In the genomic region with DNA sequence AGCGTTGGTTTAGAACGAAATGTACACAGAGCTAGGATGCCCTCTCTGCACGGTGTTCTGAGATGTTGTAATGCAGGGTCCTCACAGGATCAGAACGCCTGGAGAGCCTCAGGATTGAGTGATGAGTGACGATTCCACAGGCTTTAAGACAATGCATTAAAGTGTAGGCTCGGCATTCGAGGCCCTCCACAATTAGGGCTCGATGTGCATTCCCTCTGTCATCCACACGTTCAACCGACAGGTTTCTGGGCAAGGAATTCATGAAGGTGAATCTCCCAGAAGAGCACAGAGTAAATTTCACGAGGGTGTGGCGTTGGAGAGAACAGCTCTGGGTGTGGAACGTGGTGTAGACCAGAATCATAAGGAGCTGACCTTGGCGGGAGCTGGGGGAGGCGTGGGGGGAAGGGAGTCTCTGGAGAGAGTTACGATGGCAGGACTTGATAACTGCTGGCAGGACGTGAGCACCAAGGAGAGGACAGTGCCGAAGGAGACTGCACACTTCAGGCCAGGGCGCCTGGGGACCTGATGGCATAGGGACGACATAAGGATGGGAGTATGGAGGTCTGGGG, we compare ENCODE assay signal across 2 cellular contexts.
A peak's percentile ranks its signal among the peaks of the same experiment; 100 is the strongest.
TF ChIP-seq lines count a peak whose summit lies in the region.

No MANE protein-coding gene starts in this region.

TF ChIP-seq in IMR-90, 13 proteins besides CTCF, POLR2A, EP300 and RAD21:
- TF ChIP-seq RCOR1 (IDR thresholded peaks at IDR 0.05; ENCODE audit: insufficient replicate concordance, low read length) (no peak), FOS (IDR thresholded peaks at IDR 0.05; ENCODE audit: low read depth, low read length) (no peak), CHD1 (IDR thresholded peaks at IDR 0.05; ENCODE audit: low read depth, low read length) (no peak), MAFK (IDR thresholded peaks at IDR 0.05; ENCODE audit: low read depth, low read length) (no peak), RFX5 (IDR thresholded peaks at IDR 0.05; ENCODE audit: low read depth, low read length) (no peak), CEBPB (IDR thresholded peaks at IDR 0.05; ENCODE audit: low read depth, low read length) (no peak), MAZ (IDR thresholded peaks at IDR 0.05; ENCODE audit: borderline replicate concordance, low read depth, low read length) (no peak), SMC3 (IDR thresholded peaks at IDR 0.05; ENCODE audit: low read depth, low read length) (no peak)
- TF ChIP-seq, protein P1, sequence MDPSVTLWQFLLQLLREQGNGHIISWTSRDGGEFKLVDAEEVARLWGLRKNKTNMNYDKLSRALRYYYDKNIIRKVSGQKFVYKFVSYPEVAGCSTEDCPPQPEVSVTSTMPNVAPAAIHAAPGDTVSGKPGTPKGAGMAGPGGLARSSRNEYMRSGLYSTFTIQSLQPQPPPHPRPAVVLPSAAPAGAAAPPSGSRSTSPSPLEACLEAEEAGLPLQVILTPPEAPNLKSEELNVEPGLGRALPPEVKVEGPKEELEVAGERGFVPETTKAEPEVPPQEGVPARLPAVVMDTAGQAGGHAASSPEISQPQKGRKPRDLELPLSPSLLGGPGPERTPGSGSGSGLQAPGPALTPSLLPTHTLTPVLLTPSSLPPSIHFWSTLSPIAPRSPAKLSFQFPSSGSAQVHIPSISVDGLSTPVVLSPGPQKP (IDR thresholded peaks at IDR 0.05; ENCODE audit: borderline replicate concordance, low read depth, low read length): no peak

TF ChIP-seq in K562, 482 proteins besides CTCF, POLR2A, EP300 and RAD21 (continues in another document):
- TF ChIP-seq NR2C1 (IDR thresholded peaks at IDR 0.05): peak; percentile 32; the same call in 1 of the 2 replicates
- TF ChIP-seq NR2C1 (tag; IDR thresholded peaks at IDR 0.05): no peak
- TF ChIP-seq OTX1 (CRISPR knock-in tag; IDR thresholded peaks at IDR 0.05): 0 out of 2 replicates have a peak, but pooled peaks have one; percentile 50
- no peak for TF ChIP-seq IFI16 (CRISPR knock-in tag; IDR thresholded peaks at IDR 0.05)
- peak; percentile 8 for TF ChIP-seq RBM25 (IDR thresholded peaks at IDR 0.05; ENCODE audit: low read depth, low read length, severe bottlenecking)
- TF ChIP-seq TCF7 (IDR thresholded peaks at IDR 0.05; ENCODE audit: borderline replicate concordance): no peak
- TF ChIP-seq, protein P2, sequence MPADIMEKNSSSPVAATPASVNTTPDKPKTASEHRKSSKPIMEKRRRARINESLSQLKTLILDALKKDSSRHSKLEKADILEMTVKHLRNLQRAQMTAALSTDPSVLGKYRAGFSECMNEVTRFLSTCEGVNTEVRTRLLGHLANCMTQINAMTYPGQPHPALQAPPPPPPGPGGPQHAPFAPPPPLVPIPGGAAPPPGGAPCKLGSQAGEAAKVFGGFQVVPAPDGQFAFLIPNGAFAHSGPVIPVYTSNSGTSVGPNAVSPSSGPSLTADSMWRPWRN (IDR thresholded peaks at IDR 0.05; ENCODE audit: low read depth): peak; percentile 45; the same call in 1 of the 2 replicates
- TF ChIP-seq YBX1 (IDR thresholded peaks at IDR 0.05): no peak
- TF ChIP-seq ZKSCAN8 (CRISPR knock-in tag; IDR thresholded peaks at IDR 0.05): no peak
- TF ChIP-seq, protein P3, sequence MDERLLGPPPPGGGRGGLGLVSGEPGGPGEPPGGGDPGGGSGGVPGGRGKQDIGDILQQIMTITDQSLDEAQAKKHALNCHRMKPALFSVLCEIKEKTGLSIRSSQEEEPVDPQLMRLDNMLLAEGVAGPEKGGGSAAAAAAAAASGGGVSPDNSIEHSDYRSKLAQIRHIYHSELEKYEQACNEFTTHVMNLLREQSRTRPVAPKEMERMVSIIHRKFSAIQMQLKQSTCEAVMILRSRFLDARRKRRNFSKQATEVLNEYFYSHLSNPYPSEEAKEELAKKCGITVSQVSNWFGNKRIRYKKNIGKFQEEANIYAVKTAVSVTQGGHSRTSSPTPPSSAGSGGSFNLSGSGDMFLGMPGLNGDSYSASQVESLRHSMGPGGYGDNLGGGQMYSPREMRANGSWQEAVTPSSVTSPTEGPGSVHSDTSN (CRISPR knock-in tag; IDR thresholded peaks at IDR 0.05; ENCODE audit: low read depth): no peak
- TF ChIP-seq, protein P3 (tag; conservative IDR thresholded peaks at IDR 0.05; ENCODE audit: low read depth): 0 out of 2 replicates have a peak, but pooled peaks have one; percentile 8
- peak; percentile 51; the same call in 1 of the 2 replicates for TF ChIP-seq HDAC2 (IDR thresholded peaks at IDR 0.05)
- peak; percentile 83; the same call in 1 of the 2 replicates for TF ChIP-seq LEF1 (IDR thresholded peaks at IDR 0.05)
- TF ChIP-seq, protein P4, sequence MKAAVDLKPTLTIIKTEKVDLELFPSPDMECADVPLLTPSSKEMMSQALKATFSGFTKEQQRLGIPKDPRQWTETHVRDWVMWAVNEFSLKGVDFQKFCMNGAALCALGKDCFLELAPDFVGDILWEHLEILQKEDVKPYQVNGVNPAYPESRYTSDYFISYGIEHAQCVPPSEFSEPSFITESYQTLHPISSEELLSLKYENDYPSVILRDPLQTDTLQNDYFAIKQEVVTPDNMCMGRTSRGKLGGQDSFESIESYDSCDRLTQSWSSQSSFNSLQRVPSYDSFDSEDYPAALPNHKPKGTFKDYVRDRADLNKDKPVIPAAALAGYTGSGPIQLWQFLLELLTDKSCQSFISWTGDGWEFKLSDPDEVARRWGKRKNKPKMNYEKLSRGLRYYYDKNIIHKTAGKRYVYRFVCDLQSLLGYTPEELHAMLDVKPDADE (conservative IDR thresholded peaks at IDR 0.05; ENCODE audit: control insufficient read depth, low read depth, low read length): no peak
- no peak for TF ChIP-seq NR2C2 (CRISPR knock-in tag; IDR thresholded peaks at IDR 0.05)
- TF ChIP-seq NR2C2 (tag; IDR thresholded peaks at IDR 0.05): peak; percentile 58
- peak; percentile 13 for TF ChIP-seq POU5F1 (IDR thresholded peaks at IDR 0.05; ENCODE audit: borderline replicate concordance, low read depth, low read length, partially characterized antibody)
- TF ChIP-seq MTA1 (IDR thresholded peaks at IDR 0.05; ENCODE audit: borderline replicate concordance): peak; percentile 57; the same call in 1 of the 2 replicates
- TF ChIP-seq, protein P5, sequence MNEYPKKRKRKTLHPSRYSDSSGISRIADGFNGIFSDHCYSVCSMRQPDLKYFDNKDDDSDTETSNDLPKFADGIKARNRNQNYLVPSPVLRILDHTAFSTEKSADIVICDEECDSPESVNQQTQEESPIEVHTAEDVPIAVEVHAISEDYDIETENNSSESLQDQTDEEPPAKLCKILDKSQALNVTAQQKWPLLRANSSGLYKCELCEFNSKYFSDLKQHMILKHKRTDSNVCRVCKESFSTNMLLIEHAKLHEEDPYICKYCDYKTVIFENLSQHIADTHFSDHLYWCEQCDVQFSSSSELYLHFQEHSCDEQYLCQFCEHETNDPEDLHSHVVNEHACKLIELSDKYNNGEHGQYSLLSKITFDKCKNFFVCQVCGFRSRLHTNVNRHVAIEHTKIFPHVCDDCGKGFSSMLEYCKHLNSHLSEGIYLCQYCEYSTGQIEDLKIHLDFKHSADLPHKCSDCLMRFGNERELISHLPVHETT (CRISPR knock-in tag; conservative IDR thresholded peaks at IDR 0.05 in 1 of 2, IDR thresholded peaks at IDR 0.05 in 1 of 2): peak in 1 of 2 experiments; percentile 53; a peak in 1 of 4 replicates
- TF ChIP-seq, protein P6, sequence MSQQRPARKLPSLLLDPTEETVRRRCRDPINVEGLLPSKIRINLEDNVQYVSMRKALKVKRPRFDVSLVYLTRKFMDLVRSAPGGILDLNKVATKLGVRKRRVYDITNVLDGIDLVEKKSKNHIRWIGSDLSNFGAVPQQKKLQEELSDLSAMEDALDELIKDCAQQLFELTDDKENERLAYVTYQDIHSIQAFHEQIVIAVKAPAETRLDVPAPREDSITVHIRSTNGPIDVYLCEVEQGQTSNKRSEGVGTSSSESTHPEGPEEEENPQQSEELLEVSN (IDR thresholded peaks at IDR 0.05; ENCODE audit: borderline replicate concordance in 1 of 2, extremely low read depth in 1 of 2, insufficient read depth in 1 of 2, insufficient read length in 1 of 2, low read depth in 1 of 2, low read length in 1 of 2, poor library complexity in 1 of 2, severe bottlenecking in 1 of 2): peak; percentile 71 to 92
- peak; percentile 69; the same call in 1 of the 2 replicates for TF ChIP-seq SMARCE1 (IDR thresholded peaks at IDR 0.05)
- peak; percentile 55; the same call in 1 of the 2 replicates for TF ChIP-seq BHLHE40 (IDR thresholded peaks at IDR 0.05; ENCODE audit: low read length)
- TF ChIP-seq PHTF2 (CRISPR knock-in tag; IDR thresholded peaks at IDR 0.05): no peak
- no peak for TF ChIP-seq ZNF140 (CRISPR knock-in tag; IDR thresholded peaks at IDR 0.05)
- TF ChIP-seq SMAD3 (CRISPR knock-in tag; conservative IDR thresholded peaks at IDR 0.05): 0 out of 2 replicates have a peak, but pooled peaks have one; percentile 18
- 0 out of 2 replicates have a peak, but pooled peaks have one; percentile 34 for TF ChIP-seq ZNF766 (CRISPR knock-in tag; conservative IDR thresholded peaks at IDR 0.05)
- TF ChIP-seq, protein P7, sequence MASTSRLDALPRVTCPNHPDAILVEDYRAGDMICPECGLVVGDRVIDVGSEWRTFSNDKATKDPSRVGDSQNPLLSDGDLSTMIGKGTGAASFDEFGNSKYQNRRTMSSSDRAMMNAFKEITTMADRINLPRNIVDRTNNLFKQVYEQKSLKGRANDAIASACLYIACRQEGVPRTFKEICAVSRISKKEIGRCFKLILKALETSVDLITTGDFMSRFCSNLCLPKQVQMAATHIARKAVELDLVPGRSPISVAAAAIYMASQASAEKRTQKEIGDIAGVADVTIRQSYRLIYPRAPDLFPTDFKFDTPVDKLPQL (IDR thresholded peaks at IDR 0.05; ENCODE audit: extremely low read depth, insufficient read length): no peak
- peak; percentile 50; the same call in 1 of the 2 replicates for TF ChIP-seq JUND (IDR thresholded peaks at IDR 0.05; ENCODE audit: borderline replicate concordance, low read depth, low read length)
- TF ChIP-seq JUND (tag; IDR thresholded peaks at IDR 0.05; ENCODE audit: borderline replicate concordance, low read depth, low read length): no peak; the same call in 2 of the 3 replicates
- TF ChIP-seq CREM (IDR thresholded peaks at IDR 0.05; ENCODE audit: low read depth): peak; percentile 62
- peak; percentile 75 for TF ChIP-seq E2F3 (CRISPR knock-in tag; IDR thresholded peaks at IDR 0.05)
- TF ChIP-seq RB1 (IDR thresholded peaks at IDR 0.05; ENCODE audit: low read depth): no peak
- peak; percentile 31 for TF ChIP-seq CTBP1 (IDR thresholded peaks at IDR 0.05; ENCODE audit: borderline replicate concordance)
- no peak for TF ChIP-seq ZNF551 (CRISPR knock-in tag; IDR thresholded peaks at IDR 0.05)
- TF ChIP-seq CBX1 (IDR thresholded peaks at IDR 0.05; ENCODE audit: low read depth): 0 out of 2 replicates have a peak, but pooled peaks have one; percentile 32
- TF ChIP-seq, protein P8, sequence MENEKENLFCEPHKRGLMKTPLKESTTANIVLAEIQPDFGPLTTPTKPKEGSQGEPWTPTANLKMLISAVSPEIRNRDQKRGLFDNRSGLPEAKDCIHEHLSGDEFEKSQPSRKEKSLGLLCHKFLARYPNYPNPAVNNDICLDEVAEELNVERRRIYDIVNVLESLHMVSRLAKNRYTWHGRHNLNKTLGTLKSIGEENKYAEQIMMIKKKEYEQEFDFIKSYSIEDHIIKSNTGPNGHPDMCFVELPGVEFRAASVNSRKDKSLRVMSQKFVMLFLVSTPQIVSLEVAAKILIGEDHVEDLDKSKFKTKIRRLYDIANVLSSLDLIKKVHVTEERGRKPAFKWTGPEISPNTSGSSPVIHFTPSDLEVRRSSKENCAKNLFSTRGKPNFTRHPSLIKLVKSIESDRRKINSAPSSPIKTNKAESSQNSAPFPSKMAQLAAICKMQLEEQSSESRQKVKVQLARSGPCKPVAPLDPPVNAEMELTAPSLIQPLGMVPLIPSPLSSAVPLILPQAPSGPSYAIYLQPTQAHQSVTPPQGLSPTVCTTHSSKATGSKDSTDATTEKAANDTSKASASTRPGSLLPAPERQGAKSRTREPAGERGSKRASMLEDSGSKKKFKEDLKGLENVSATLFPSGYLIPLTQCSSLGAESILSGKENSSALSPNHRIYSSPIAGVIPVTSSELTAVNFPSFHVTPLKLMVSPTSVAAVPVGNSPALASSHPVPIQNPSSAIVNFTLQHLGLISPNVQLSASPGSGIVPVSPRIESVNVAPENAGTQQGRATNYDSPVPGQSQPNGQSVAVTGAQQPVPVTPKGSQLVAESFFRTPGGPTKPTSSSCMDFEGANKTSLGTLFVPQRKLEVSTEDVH (IDR thresholded peaks at IDR 0.05; ENCODE audit: low read depth, partially characterized antibody): peak; percentile 88
- TF ChIP-seq ZNF583 (CRISPR knock-in tag; IDR thresholded peaks at IDR 0.05): no peak
- TF ChIP-seq TBL1XR1 (IDR thresholded peaks at IDR 0.05; ENCODE audit: low read length in 2 of 2): peak in 1 of 2 experiments; percentile 21; a peak in 1 of 4 replicates
- TF ChIP-seq ZNF143 (CRISPR knock-in tag; IDR thresholded peaks at IDR 0.05): no peak
- TF ChIP-seq ARID1B (IDR thresholded peaks at IDR 0.05): peak; percentile 76
